Comparison of ENCODE assay signal across 34 cellular contexts in the genomic region with DNA sequence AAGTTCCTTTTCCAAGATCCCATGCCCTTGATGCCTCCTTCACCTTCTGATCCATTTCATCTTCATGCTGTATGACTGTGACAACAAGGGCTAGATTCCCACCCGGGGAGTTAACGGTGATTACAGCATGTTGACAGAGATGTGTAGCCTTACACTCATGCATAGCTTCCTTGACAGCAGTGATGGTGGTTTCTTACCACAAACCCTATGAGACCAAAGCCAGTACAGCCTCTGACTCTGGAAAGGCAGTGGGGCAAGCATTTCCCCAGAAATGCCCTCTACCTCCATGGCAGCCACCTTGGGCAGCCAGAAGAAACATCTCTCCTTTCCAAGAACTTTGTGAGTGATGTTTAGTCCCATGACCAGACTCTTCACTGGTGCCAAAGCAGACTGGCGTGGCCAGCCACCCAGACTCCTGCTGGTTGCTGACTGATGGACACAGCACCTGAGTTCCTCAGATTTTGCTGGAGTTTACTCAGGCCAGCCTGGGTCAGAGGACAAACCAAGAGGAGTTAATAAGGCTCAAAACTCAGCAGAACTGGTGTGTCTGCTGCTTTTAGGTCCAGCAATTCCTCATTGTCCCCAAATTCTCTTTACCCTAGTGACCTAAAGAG.
"Had no signal": no experiment of that assay in that cellular context is flagged by ENCODE, and none has a peak within 500 bp of the region (broad histone marks: within the 10 kb centered on the region; RNA-seq: fewer than 3 reads in every experiment).

No MANE protein-coding gene starts in this region.

- ATAC-seq: activated CD8-positive, alpha-beta memory T cell treated with anti-CD3 and anti-CD28 coated beads, Interleukin-2, amount 10 ng/mL, durations not matched to agents 7 days and 5 days; body of pancreas; Panc1; T-cell had no signal

- H3K36me3 ChIP-seq: breast epithelium, SJSA1 had no signal

- H3K27ac ChIP-seq: body of pancreas, breast epithelium, SJSA1, VCaP had no signal

- H3K4me3 ChIP-seq: body of pancreas, breast epithelium, SJSA1 had no signal

- H3K9me3 ChIP-seq: body of pancreas, breast epithelium, SJSA1, SK-N-SH had no signal

- H3K4me1 ChIP-seq: body of pancreas, breast epithelium, SJSA1 had no signal

- DNase-seq: activated B cell treated with CpG ODN at 0.5 μM for 24 hours; activated CD4-positive, alpha-beta memory T cell treated with anti-CD3 and anti-CD28 coated beads, Interleukin-2, amount 10 ng/mL, durations not matched to agents 7 days and 5 days; activated CD4-positive, alpha-beta T cell treated with anti-CD3 and anti-CD28 coated beads for 4 hours; activated CD4-positive, CD25-positive, alpha-beta regulatory T cell treated with anti-CD3 and anti-CD28 coated beads, Interleukin-2, amount 50 U/mL, for 72 hours; activated CD8-positive, alpha-beta memory T cell treated with anti-CD3 and anti-CD28 coated beads for 24 hours; activated CD8-positive, alpha-beta memory T cell treated with anti-CD3 and anti-CD28 coated beads, Interleukin-2, amount 10 ng/mL, durations not matched to agents 7 days and 5 days; activated CD8-positive, alpha-beta memory T cell treated with anti-CD3 and anti-CD28 coated beads, Interleukin-2, amount 50 U/mL, for 48 hours; activated effector memory CD4-positive, alpha-beta T cell treated with Interleukin-2 at 50 U/mL for 16 hours; activated naive CD4-positive, alpha-beta T cell treated with anti-CD3 and anti-CD28 coated beads, Interleukin-2, amount 50 U/mL, for 16 hours; activated naive CD8-positive, alpha-beta T cell treated with anti-CD3 and anti-CD28 coated beads for 36 hours; activated T-cell treated with anti-CD3 and anti-CD28 coated beads, Interleukin-2, amount 50 U/mL, for 48 hours; amniotic stem cell; body of pancreas; Karpas-422; KBM-7; NCI-H1048; NCI-H1105 treated with DMSO at 0.1 percent for 48 hours; NCI-H1436 treated with DMSO at 0.1 percent for 48 hours; NCI-H187; NCI-H2029 treated with DMSO at 0.1 percent for 48 hours; NCI-H2107; NCI-H2171; NCI-H510A; NCI-H526; NCI-H748 treated with DMSO at 0.1 percent for 48 hours; SHP77 treated with DMSO at 0.1 percent for 48 hours; SK-N-SH; T-cell; T-helper 2 cell; T-helper 9 cell had no signal

- H3K27me3 ChIP-seq: body of pancreas, breast epithelium, SJSA1 had no signal
